Comparison of ENCODE assay signal across 21 cellular contexts in genomic region chr12:108598553-108599250, GRCh38. TPM values are rescaled to one million over a fixed set of nuclear protein-coding genes. Genes with fewer than 3 reads are reported as not detected.
A peak's percentile ranks its signal among the peaks of the same experiment; 100 is the strongest.
DNase-seq lines count a peak whose midpoint lies in the region; TF ChIP-seq lines count a peak whose summit lies in the region.
"Had no signal": no experiment of that assay in that cellular context is flagged by ENCODE, and none has a peak within 500 bp of the region (broad histone marks: within the 10 kb centered on the region; RNA-seq: fewer than 3 reads in every experiment).

No MANE protein-coding gene starts in this region.

- peaks cover 4% of the 10 kb centered on the region for H3K27me3 Mint-ChIP-seq in glutamatergic neuron (ENCODE audit: unreplicated experiment)
- H3K27me3 Mint-ChIP-seq: activated CD4-positive, alpha-beta T cell treated with anti-CD3 and anti-CD28 coated beads, Interleukin-2, amount 10 ng/mL, durations not matched to agents 24 days and 14 days; CD4-positive, alpha-beta T cell had no signal

- H2AK5ac ChIP-seq in trophoblast cell (ENCODE audit: low read length) = peak overlapping the region; percentile 50

- H3K27ac ChIP-seq in AG04450 (ENCODE audit: low read depth, low read length) (peak overlapping the region; percentile 47), SJCRH30 (peak overlapping the region; percentile 6; the same call in 1 of the 2 replicates), trophoblast cell (ENCODE audit: low read depth, low read length) (no peak overlapping the region)
- H3K27ac ChIP-seq: left ventricle myocardium inferior had no signal

- H3K36me3 Mint-ChIP-seq in glutamatergic neuron (ENCODE audit: unreplicated experiment) = no peaks in the 10 kb centered on the region

- DNase-seq in AG04450 (ENCODE audit: low read depth, low spot score) = no peak
- DNase-seq in SJCRH30 = no peak
- no peak for DNase-seq in glutamatergic neuron
- no peak for DNase-seq in trophoblast cell
- DNase-seq in mesenteric fat pad (ENCODE audit: low spot score) = no peak
- DNase-seq in DMS53 treated with DMSO at 0.1 percent for 48 hours (lab: John Stamatoyannopoulos, UW; ENCODE audit: unreplicated experiment) = no peak
- DNase-seq in COR-L47 (lab: John Stamatoyannopoulos, UW) = no peak
- no peak for DNase-seq in NCI-H2227 treated with DMSO at 0.1 percent for 48 hours (lab: John Stamatoyannopoulos, UW)
- DNase-seq: activated CD4-positive, alpha-beta T cell treated with anti-CD3 and anti-CD28 coated beads, Interleukin-2, amount 10 ng/mL, durations not matched to agents 24 days and 14 days; activated CD8-positive, alpha-beta memory T cell treated with anti-CD3 and anti-CD28 coated beads, Interleukin-2, amount 50 U/mL, for 4 hours; activated gamma-delta T cell treated with Interleukin-2 at 50 U/mL for 16 hours; CD4-positive, alpha-beta T cell; DND-41; GOT3; NCI-H1417; NCI-H524 treated with DMSO at 0.1 percent for 48 hours; stimulated activated CD4-positive, alpha-beta T cell treated with anti-CD3 and anti-CD28 coated beads, Interleukin-1b, Interleukin-23, amount 100 ng/mL, for 48 hours; stimulated activated naive CD8-positive, alpha-beta T cell treated with anti-CD3 and anti-CD28 coated beads, Interleukin-15, Interleukin-2, amounts not matched to agents 100 U/mL and 50 U/mL, for 24 hours had no signal

- H2BK12ac ChIP-seq in trophoblast cell (ENCODE audit: low read length) = peak overlapping the region; percentile 41

- H3K18ac ChIP-seq in trophoblast cell (ENCODE audit: low read length) = no peak overlapping the region

- peaks cover 2% of the 10 kb centered on the region for H3K9me3 Mint-ChIP-seq in glutamatergic neuron (ENCODE audit: unreplicated experiment)
- H3K9me3 Mint-ChIP-seq: activated CD4-positive, alpha-beta T cell treated with anti-CD3 and anti-CD28 coated beads, Interleukin-2, amount 10 ng/mL, durations not matched to agents 24 days and 14 days; CD4-positive, alpha-beta T cell had no signal

- H3K9me3 ChIP-seq in AG04450 (ENCODE audit: control insufficient read depth, insufficient read depth, low read length) = no peaks in the 10 kb centered on the region
- H3K9me3 ChIP-seq in SJCRH30 (replicated peaks) = no peaks in the 10 kb centered on the region
- H3K9me3 ChIP-seq in trophoblast cell (ENCODE audit: insufficient read depth, low read depth, low read length) = peaks cover 3% of the 10 kb centered on the region
- H3K9me3 ChIP-seq: left ventricle myocardium inferior, sigmoid colon, tibial nerve had no signal

- no peak overlapping the region for H3K4me3 Mint-ChIP-seq in glutamatergic neuron (ENCODE audit: unreplicated experiment)
- H3K4me3 Mint-ChIP-seq: activated CD4-positive, alpha-beta T cell treated with anti-CD3 and anti-CD28 coated beads, Interleukin-2, amount 10 ng/mL, durations not matched to agents 24 days and 14 days; CD4-positive, alpha-beta T cell had no signal

- H3K14ac ChIP-seq in trophoblast cell (ENCODE audit: low read length) = peak overlapping the region; percentile 22

- TF ChIP-seq CTCF in AG04450 (IDR thresholded peaks at IDR 0.05; ENCODE audit: low read depth, low read length) (no peak), glutamatergic neuron (IDR thresholded peaks at IDR 0.05; ENCODE audit: partially characterized antibody, unreplicated experiment) (no peak)

- H2BK120ac ChIP-seq in trophoblast cell (ENCODE audit: insufficient read depth, low read length, poor library complexity) = peak overlapping the region; percentile 41

- peaks cover 15% of the 10 kb centered on the region; the same call in 1 of the 2 replicates for H3K4me1 ChIP-seq in SJCRH30
- peaks cover 15 to 26% of the 10 kb centered on the region in 2 experiments for H3K4me1 ChIP-seq in trophoblast cell (ENCODE audit: control insufficient read depth in 1 of 2, insufficient read depth in 2 of 2, low read length in 2 of 2)
- H3K4me1 ChIP-seq: left ventricle myocardium inferior, sigmoid colon had no signal

- peak overlapping the region; percentile 70 for H4K91ac ChIP-seq in trophoblast cell (ENCODE audit: low read depth, low read length)

- WGBS in trophoblast cell (ENCODE audit: extremely low coverage, insufficient coverage, insufficient read length) = no CpG with 5 or more reads among the region's 11 CpGs

- H3K27ac Mint-ChIP-seq in glutamatergic neuron (ENCODE audit: unreplicated experiment) = peak overlapping the region; percentile 18
- H3K27ac Mint-ChIP-seq: activated CD4-positive, alpha-beta T cell treated with anti-CD3 and anti-CD28 coated beads, Interleukin-2, amount 10 ng/mL, durations not matched to agents 24 days and 14 days; CD4-positive, alpha-beta T cell had no signal

- H4K12ac ChIP-seq in trophoblast cell (ENCODE audit: low read depth, low read length) = no peak overlapping the region

- H3K36me3 ChIP-seq in SJCRH30 (no peaks in the 10 kb centered on the region), trophoblast cell (ENCODE audit: control insufficient read depth in 1 of 2, insufficient read depth in 2 of 2, low read length in 2 of 2) (no peaks in the 10 kb centered on the region)
- H3K36me3 ChIP-seq: left ventricle myocardium inferior, sigmoid colon, tibial nerve had no signal

- peaks cover 19% of the 10 kb centered on the region for H3K79me1 ChIP-seq in trophoblast cell (ENCODE audit: low read length)

- H3K27me3 ChIP-seq in AG04450 (ENCODE audit: control insufficient read depth, insufficient read depth, low read length) (no peaks in the 10 kb centered on the region), SJCRH30 (no peaks in the 10 kb centered on the region), trophoblast cell (ENCODE audit: insufficient read depth, low read length) (no peaks in the 10 kb centered on the region)
- H3K27me3 ChIP-seq: sigmoid colon, tibial nerve had no signal

- H3K4me1 Mint-ChIP-seq in glutamatergic neuron (ENCODE audit: low read depth, unreplicated experiment) = peaks cover 4% of the 10 kb centered on the region
- H3K4me1 Mint-ChIP-seq: activated CD4-positive, alpha-beta T cell treated with anti-CD3 and anti-CD28 coated beads, Interleukin-2, amount 10 ng/mL, durations not matched to agents 24 days and 14 days had no signal

- H2BK5ac ChIP-seq in trophoblast cell (ENCODE audit: low read depth, low read length, poor library complexity) = no peak overlapping the region

- CTCF ChIA-PET in AG04450 (lab: Charles Lee) = interaction anchor here (1.0 to 1.5 kb wide), 3 partner anchors 20 to 47 kb away, joined by 4 to 7 read pairs (median 4); no protein-coding TSS in a partner anchor

- no peak overlapping the region for H2AFZ ChIP-seq in trophoblast cell (ENCODE audit: insufficient read depth, low read length, poor library complexity)

- H3K4ac ChIP-seq in trophoblast cell (ENCODE audit: low read depth, low read length) = no peak overlapping the region

- peak overlapping the region; percentile 75 for H3K4me3 ChIP-seq in AG04450 (ENCODE audit: low read depth, low read length)
- H3K4me3 ChIP-seq in SJCRH30 = peak overlapping the region; percentile 61
- H3K4me3 ChIP-seq in trophoblast cell (ENCODE audit: low read depth, low read length) = no peak overlapping the region

- H3K23ac ChIP-seq in trophoblast cell (ENCODE audit: low read length) = no peak overlapping the region

- no peak overlapping the region for H3K9ac ChIP-seq in trophoblast cell (ENCODE audit: low read length)

- H4K8ac ChIP-seq in trophoblast cell (ENCODE audit: low read depth, low read length) = peak overlapping the region; percentile 68

- peaks cover 3% of the 10 kb centered on the region for H3K79me2 ChIP-seq in trophoblast cell (ENCODE audit: control insufficient read depth, insufficient read depth, low read length, poor library complexity)

- no peak overlapping the region for H3K4me2 ChIP-seq in trophoblast cell (ENCODE audit: low read length)

- POLR2A ChIA-PET in AG04450 (lab: Yijun Ruan, JAX) = interaction anchor here (0.5 to 1.8 kb wide), 5 partner anchors 9 to 204 kb away, joined by 3 to 9 read pairs (median 3); no protein-coding TSS in a partner anchor

RNA-seq across cellular contexts. Expression of gene TMEM119, which starts 0.8 kb away (rescaled TPM):
- polyA plus RNA-seq in AG04450 (2011; rRNA removed) = 60.3 and 67.0 TPM in 2 replicates
- 50.7 and 57.9 TPM in 2 replicates for polyA minus RNA-seq in AG04450 (2011; rRNA and poly(A)+ RNA removed)
- total RNA-seq in SJCRH30 (2014; rRNA removed; shearing (Covaris generic)) = 19.1 TPM in 2 replicates
- 0.15 TPM for total RNA-seq in glutamatergic neuron (ENCODE audit: unreplicated experiment)
- 16.8 and 19.9 TPM in 2 replicates for polyA plus RNA-seq in trophoblast cell (2013)
- 13.0 TPM for total RNA-seq in mesenteric fat pad

RNA-seq across cellular contexts. Expression of gene SELPLG, which starts 35.0 kb away (rescaled TPM):
- 6.1 and 9.8 TPM in 2 replicates for polyA plus RNA-seq in AG04450 (2011; rRNA removed)
- 5.1 and 5.7 TPM in 2 replicates for polyA minus RNA-seq in AG04450 (2011; rRNA and poly(A)+ RNA removed)
- 0.15 and 0.32 TPM in 2 replicates for total RNA-seq in SJCRH30 (2014; rRNA removed; shearing (Covaris generic))
- total RNA-seq in glutamatergic neuron (ENCODE audit: unreplicated experiment) (0.34 TPM), mesenteric fat pad (15.4 TPM)
- 3.6 and 3.7 TPM in 2 replicates for polyA plus RNA-seq in trophoblast cell (2013)

RNA-seq across cellular contexts. Expression of gene ISCU, which starts 36.3 kb away (rescaled TPM):
- polyA plus RNA-seq in AG04450 (2011; rRNA removed) = 164 and 184 TPM in 2 replicates
- polyA minus RNA-seq in AG04450 (2011; rRNA and poly(A)+ RNA removed) = 61.7 and 84.1 TPM in 2 replicates
- total RNA-seq in SJCRH30 (2014; rRNA removed; shearing (Covaris generic)) = 65.0 and 70.1 TPM in 2 replicates
- total RNA-seq in glutamatergic neuron (ENCODE audit: unreplicated experiment) (48.4 TPM), mesenteric fat pad (156 TPM)
- polyA plus RNA-seq in trophoblast cell (2013) = 154 and 158 TPM in 2 replicates

RNA-seq across cellular contexts. Expression of gene SART3, which starts 37.7 kb away (rescaled TPM):
- polyA plus RNA-seq in AG04450 (2011; rRNA removed) = 23.9 and 28.5 TPM in 2 replicates
- polyA minus RNA-seq in AG04450 (2011; rRNA and poly(A)+ RNA removed) = 38.6 and 43.4 TPM in 2 replicates
- 101 and 104 TPM in 2 replicates for total RNA-seq in SJCRH30 (2014; rRNA removed; shearing (Covaris generic))
- total RNA-seq in glutamatergic neuron (ENCODE audit: unreplicated experiment) (72.6 TPM), mesenteric fat pad (43.5 TPM)
- 32.5 and 34.0 TPM in 2 replicates for polyA plus RNA-seq in trophoblast cell (2013)

Comparison
In these comparisons a context has a peak if more than half of its experiments do, and no peak if none do; other contexts are left out.
1. RNA of gene TMEM119, which starts 0.8 kb away (total RNA-seq): 19.1 TPM in SJCRH30 and 13.0 TPM in mesenteric fat pad (single experiment); 0.15 TPM in glutamatergic neuron (single experiment); every median in the first group is over 10 times any median in the second.
2. RNA of gene SELPLG, which starts 35.0 kb away (total RNA-seq): 15.4 TPM in mesenteric fat pad (single experiment); 0.34 TPM in glutamatergic neuron (single experiment) and 0.15 to 0.32 TPM in SJCRH30; every median in the first group is over 10 times any median in the second.